Comparison of ENCODE assay signal across 26 cellular contexts in the genomic region with DNA sequence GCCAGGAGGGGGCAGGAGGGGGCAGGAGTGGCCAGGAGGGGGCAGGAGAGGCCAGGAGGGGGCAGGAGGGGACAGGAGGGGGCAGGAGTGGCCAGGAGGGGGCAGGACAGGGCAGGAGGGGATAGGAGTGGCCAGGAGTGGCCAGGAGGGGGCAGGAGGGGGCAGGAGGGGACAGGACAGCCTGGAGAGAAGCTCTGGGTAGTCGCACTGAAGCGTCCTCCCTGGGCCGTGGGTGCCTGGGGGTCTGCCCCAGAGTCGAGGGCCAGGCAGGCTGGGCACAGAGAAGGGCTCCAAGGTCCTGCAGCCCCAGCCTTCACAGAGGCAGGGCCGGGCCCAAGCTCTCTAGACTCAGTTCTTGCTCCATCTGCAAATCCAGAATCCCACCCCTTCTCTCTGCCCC.
"Had no signal": no experiment of that assay in that cellular context is flagged by ENCODE, and none has a peak within 500 bp of the region (broad histone marks: within the 10 kb centered on the region; RNA-seq: fewer than 3 reads in every experiment).

No MANE protein-coding gene starts in this region.

- DNase-seq: activated B cell treated with CpG ODN at 0.5 μM for 24 hours; activated CD4-positive, alpha-beta T cell treated with anti-CD3 and anti-CD28 coated beads, Interleukin-2, amount 50 U/mL, for 4 hours; activated naive CD4-positive, alpha-beta T cell treated with anti-CD3 and anti-CD28 coated beads, Interleukin-2, amount 10 ng/mL, durations not matched to agents 7 days and 5 days; activated naive CD8-positive, alpha-beta T cell treated with anti-CD3 and anti-CD28 coated beads, Interleukin-2, amount 50 U/mL, for 24 hours; activated T-cell treated with anti-CD3 and anti-CD28 coated beads for 4 hours; activated T-cell treated with anti-CD3 and anti-CD28 coated beads, Interleukin-2, amount 50 U/mL, for 72 hours; anterior cingulate cortex; effector CD8-positive, alpha-beta T cell; hippocampal formation; kidney; lower lobe of right lung; mesendoderm; natural killer cell; right cardiac atrium; stimulated activated CD4-positive, alpha-beta T cell treated with anti-CD3 and anti-CD28 coated beads, Interleukin-15, amount 100 ng/mL, for 24 hours; stimulated activated CD4-positive, alpha-beta T cell treated with anti-CD3 and anti-CD28 coated beads, Interleukin-2, amount 100 ng/mL, for 24 hours; stimulated activated naive CD4-positive, alpha-beta T cell; T-helper 17 cell; T1000; tibial artery had no signal

- ATAC-seq: activated naive CD8-positive, alpha-beta T cell treated with anti-CD3 and anti-CD28 coated beads, Interleukin-2, amount 50 U/mL, for 24 hours; activated T-cell treated with anti-CD3 and anti-CD28 coated beads, Interleukin-2, amount 50 U/mL, for 72 hours; gastroesophageal sphincter; lower lobe of right lung; right cardiac atrium; T-helper 17 cell had no signal

- H3K4me3 Mint-ChIP-seq: activated B cell treated with CpG ODN at 0.5 μM for 24 hours; activated naive CD4-positive, alpha-beta T cell treated with anti-CD3 and anti-CD28 coated beads, Interleukin-2, amount 10 ng/mL, durations not matched to agents 7 days and 5 days; activated naive CD8-positive, alpha-beta T cell treated with anti-CD3 and anti-CD28 coated beads, Interleukin-2, amount 50 U/mL, for 24 hours; activated T-cell treated with anti-CD3 and anti-CD28 coated beads, Interleukin-2, amount 50 U/mL, for 72 hours; central memory CD8-positive, alpha-beta T cell; natural killer cell; T-helper 17 cell had no signal

- FAIRE-seq: bronchial epithelial cell, colon, kidney had no signal

- H3K4me1 Mint-ChIP-seq: activated B cell treated with CpG ODN at 0.5 μM for 24 hours; activated naive CD4-positive, alpha-beta T cell treated with anti-CD3 and anti-CD28 coated beads, Interleukin-2, amount 10 ng/mL, durations not matched to agents 7 days and 5 days; activated naive CD8-positive, alpha-beta T cell treated with anti-CD3 and anti-CD28 coated beads, Interleukin-2, amount 50 U/mL, for 24 hours; central memory CD8-positive, alpha-beta T cell had no signal

- H3K4me1 ChIP-seq: gastroesophageal sphincter, suprapubic skin, tibial artery had no signal

- H3K4me3 ChIP-seq: gastroesophageal sphincter, lower lobe of right lung, neural progenitor cell, suprapubic skin, tibial artery had no signal

- H3K27ac ChIP-seq: gastroesophageal sphincter, lower lobe of right lung, neural progenitor cell, suprapubic skin, tibial artery had no signal

- H3K9me3 Mint-ChIP-seq: activated B cell treated with CpG ODN at 0.5 μM for 24 hours; activated naive CD8-positive, alpha-beta T cell treated with anti-CD3 and anti-CD28 coated beads, Interleukin-2, amount 50 U/mL, for 24 hours; activated T-cell treated with anti-CD3 and anti-CD28 coated beads, Interleukin-2, amount 50 U/mL, for 72 hours; central memory CD8-positive, alpha-beta T cell; natural killer cell had no signal

- H3K36me3 Mint-ChIP-seq: natural killer cell, neural progenitor cell had no signal

- H3K27ac Mint-ChIP-seq: activated B cell treated with CpG ODN at 0.5 μM for 24 hours; activated naive CD4-positive, alpha-beta T cell treated with anti-CD3 and anti-CD28 coated beads, Interleukin-2, amount 10 ng/mL, durations not matched to agents 7 days and 5 days; activated naive CD8-positive, alpha-beta T cell treated with anti-CD3 and anti-CD28 coated beads, Interleukin-2, amount 50 U/mL, for 24 hours; activated T-cell treated with anti-CD3 and anti-CD28 coated beads, Interleukin-2, amount 50 U/mL, for 72 hours; T-helper 17 cell had no signal

- H3K4me2 ChIP-seq: neural progenitor cell had no signal

- H3K27me3 ChIP-seq: neural progenitor cell, suprapubic skin had no signal

- H3K36me3 ChIP-seq: gastroesophageal sphincter, lower lobe of right lung, neural progenitor cell, suprapubic skin, tibial artery had no signal

- H2AFZ ChIP-seq: neural progenitor cell had no signal

- H3K9ac ChIP-seq: neural progenitor cell had no signal

- H3K27me3 Mint-ChIP-seq: activated B cell treated with CpG ODN at 0.5 μM for 24 hours; activated naive CD4-positive, alpha-beta T cell treated with anti-CD3 and anti-CD28 coated beads, Interleukin-2, amount 10 ng/mL, durations not matched to agents 7 days and 5 days; activated naive CD8-positive, alpha-beta T cell treated with anti-CD3 and anti-CD28 coated beads, Interleukin-2, amount 50 U/mL, for 24 hours; central memory CD8-positive, alpha-beta T cell; T-helper 17 cell had no signal

- H3K9me3 ChIP-seq: gastroesophageal sphincter, lower lobe of right lung, suprapubic skin, tibial artery had no signal
